21 cellular contexts compared by ENCODE assay signal in genomic region chrX:109533631-109534030, GRCh38. TPM values are rescaled to one million over a fixed set of nuclear protein-coding genes. Genes with fewer than 3 reads are reported as not detected.
DNase-seq lines count a peak whose midpoint lies in the region; ATAC-seq and TF ChIP-seq lines count a peak whose summit lies in the region.
"Had no signal": no experiment of that assay in that cellular context is flagged by ENCODE, and none has a peak within 500 bp of the region (broad histone marks: within the 10 kb centered on the region; RNA-seq: fewer than 3 reads in every experiment).

No MANE protein-coding gene starts in this region.

- H3K9me3 ChIP-seq in BLaER1 treated with 17β-estradiol and CSF1 and Interleukin-3, amounts not matched to agents 10 nM and 100 nM (replicated peaks in 1 of 11) = peaks cover 3 to 17% (median 6%) of the 10 kb centered on the region in 11 experiments; a peak in 12 of 22 replicates
- H3K9me3 ChIP-seq: lower lobe of right lung had no signal

- peaks cover 0 to 37% (median 19%) of the 10 kb centered on the region in 11 experiments; a peak in 18 of 22 replicates for H3K27me3 ChIP-seq in BLaER1 treated with 17β-estradiol and CSF1 and Interleukin-3, amounts not matched to agents 10 nM and 100 nM
- no peaks in the 10 kb centered on the region for H3K27me3 ChIP-seq in mesendoderm (ENCODE audit: insufficient read depth, low read length, poor library complexity)

- no peak overlapping the region for H2BK5ac ChIP-seq in mesendoderm (ENCODE audit: low read length)

- H4K5ac ChIP-seq in mesendoderm (ENCODE audit: low read length) = no peak overlapping the region

- no peak overlapping the region for H3K18ac ChIP-seq in mesendoderm (ENCODE audit: low read length)

- no peak overlapping the region for H2AK5ac ChIP-seq in mesendoderm (ENCODE audit: low read length)

- no peak overlapping the region for H2BK120ac ChIP-seq in mesendoderm (ENCODE audit: low read depth, low read length)

- no peak overlapping the region for H3K9ac ChIP-seq in BLaER1 treated with 17β-estradiol and CSF1 and Interleukin-3, amounts not matched to agents 10 nM and 100 nM
- no peak overlapping the region for H3K9ac ChIP-seq in mesendoderm (ENCODE audit: low read length)

- no peak for ATAC-seq in activated CD4-positive, alpha-beta T cell treated with anti-CD3 and anti-CD28 coated beads for 36 hours
- no peak for ATAC-seq in HG03095 (IDR thresholded peaks at IDR 0.05; ENCODE audit: unreplicated experiment)
- ATAC-seq: GM23338, lower lobe of right lung had no signal

- no peaks in the 10 kb centered on the region for H3K36me3 Mint-ChIP-seq in chondrocyte (ENCODE audit: low read depth)
- no peaks in the 10 kb centered on the region for H3K36me3 Mint-ChIP-seq in activated CD4-positive, alpha-beta T cell treated with anti-CD3 and anti-CD28 coated beads for 36 hours (ENCODE audit: low read depth)
- H3K36me3 Mint-ChIP-seq: activated naive CD4-positive, alpha-beta T cell treated with anti-CD3 and anti-CD28 coated beads, Interleukin-2, amount 10 ng/mL, durations not matched to agents 7 days and 5 days had no signal

- no peaks in the 10 kb centered on the region for H4K20me1 ChIP-seq in BLaER1 treated with 17β-estradiol and CSF1 and Interleukin-3, amounts not matched to agents 10 nM and 100 nM

- H3K27me3 Mint-ChIP-seq in chondrocyte (ENCODE audit: low read depth) = peaks cover 20% of the 10 kb centered on the region
- H3K27me3 Mint-ChIP-seq in activated CD4-positive, alpha-beta T cell treated with anti-CD3 and anti-CD28 coated beads for 36 hours = peaks cover 7% of the 10 kb centered on the region

- peak overlapping the region in 7 of 11 experiments; percentile 1 to 69 (median 36); a peak in 12 of 22 replicates for H3K4me2 ChIP-seq in BLaER1 treated with 17β-estradiol and CSF1 and Interleukin-3, amounts not matched to agents 10 nM and 100 nM
- H3K4me2 ChIP-seq in mesendoderm (ENCODE audit: low read length) = no peak overlapping the region
- H3K4me2 ChIP-seq: GM23338 had no signal

- H3K4ac ChIP-seq in mesendoderm (ENCODE audit: low read depth, low read length) = no peak overlapping the region

- no CpG with 5 or more reads among the region's 2 CpGs for WGBS in mesendoderm (ENCODE audit: extremely low coverage, insufficient coverage, low lambda C conversion rate)

- intact Hi-C loops in activated CD4-positive, alpha-beta T cell treated with anti-CD3 and anti-CD28 coated beads for 36 hours (cut with DNase I, micrococcal nuclease) = loop anchor here (10.0 kb wide), 2 partner anchors 161 to 1439 kb away; partner anchors contain the start of genes ATG4A (in 1 of the 2) and PSMD10 (in 1 of the 2)

- peak overlapping the region; percentile 82 for H3K27ac Mint-ChIP-seq in chondrocyte (ENCODE audit: unreplicated experiment)
- no peak overlapping the region for H3K27ac Mint-ChIP-seq in activated CD4-positive, alpha-beta T cell treated with anti-CD3 and anti-CD28 coated beads for 36 hours
- H3K27ac Mint-ChIP-seq: activated naive CD4-positive, alpha-beta T cell treated with anti-CD3 and anti-CD28 coated beads, Interleukin-2, amount 10 ng/mL, durations not matched to agents 7 days and 5 days; GM23338; nephron progenitor cell had no signal

- peaks cover 4% of the 10 kb centered on the region for H3K9me3 Mint-ChIP-seq in chondrocyte (ENCODE audit: low read depth)
- H3K9me3 Mint-ChIP-seq in activated CD4-positive, alpha-beta T cell treated with anti-CD3 and anti-CD28 coated beads for 36 hours (ENCODE audit: low read depth) = no peaks in the 10 kb centered on the region
- H3K9me3 Mint-ChIP-seq: activated naive CD4-positive, alpha-beta T cell treated with anti-CD3 and anti-CD28 coated beads, Interleukin-2, amount 10 ng/mL, durations not matched to agents 7 days and 5 days; GM23338 had no signal

- no peak overlapping the region for H4K8ac ChIP-seq in mesendoderm (ENCODE audit: low read depth, low read length)

- no peaks in the 10 kb centered on the region for H3K79me2 ChIP-seq in mesendoderm (ENCODE audit: control insufficient read depth, insufficient read depth, low read length)

- H3K56ac ChIP-seq in mesendoderm (ENCODE audit: low read length) = no peak overlapping the region

- H3K79me1 ChIP-seq in mesendoderm (ENCODE audit: low read length) = no peaks in the 10 kb centered on the region

- CTCF ChIA-PET in activated CD4-positive, alpha-beta T cell treated with anti-CD3 and anti-CD28 coated beads for 36 hours (lab: Charles Lee) = no interaction called here

- no peak overlapping the region for H3K4me3 ChIP-seq in BLaER1 treated with 17β-estradiol and CSF1 and Interleukin-3, amounts not matched to agents 10 nM and 100 nM
- no peak overlapping the region for H3K4me3 ChIP-seq in mesendoderm (ENCODE audit: low read length)
- H3K4me3 ChIP-seq: GM23338, lower lobe of right lung had no signal

- POLR2A ChIA-PET in activated CD4-positive, alpha-beta T cell treated with anti-CD3 and anti-CD28 coated beads for 36 hours (lab: Charles Lee) = no interaction called here

- peaks cover 24% of the 10 kb centered on the region for H3K4me1 Mint-ChIP-seq in chondrocyte (ENCODE audit: low read depth)
- H3K4me1 Mint-ChIP-seq in activated CD4-positive, alpha-beta T cell treated with anti-CD3 and anti-CD28 coated beads for 36 hours = peaks cover 14% of the 10 kb centered on the region

- no peak for TF ChIP-seq CTCF in chondrocyte (IDR thresholded peaks at IDR 0.05)

- H3K4me3 Mint-ChIP-seq in chondrocyte (ENCODE audit: unreplicated experiment) = no peak overlapping the region
- H3K4me3 Mint-ChIP-seq in activated CD4-positive, alpha-beta T cell treated with anti-CD3 and anti-CD28 coated beads for 36 hours = no peak overlapping the region
- H3K4me3 Mint-ChIP-seq: activated naive CD4-positive, alpha-beta T cell treated with anti-CD3 and anti-CD28 coated beads, Interleukin-2, amount 10 ng/mL, durations not matched to agents 7 days and 5 days; GM23338; nephron progenitor cell had no signal

- peak overlapping the region in 2 of 11 experiments; percentile 39 to 43; a peak in 2 of 22 replicates for H3K27ac ChIP-seq in BLaER1 treated with 17β-estradiol and CSF1 and Interleukin-3, amounts not matched to agents 10 nM and 100 nM
- no peak overlapping the region for H3K27ac ChIP-seq in mesendoderm (ENCODE audit: low read depth, low read length)
- H3K27ac ChIP-seq: lower lobe of right lung had no signal

- no peak overlapping the region for H3K23ac ChIP-seq in mesendoderm (ENCODE audit: low read length)

- no peaks in the 10 kb centered on the region for H3K36me3 ChIP-seq in BLaER1 treated with 17β-estradiol and CSF1 and Interleukin-3, amounts not matched to agents 10 nM and 100 nM
- no peaks in the 10 kb centered on the region for H3K36me3 ChIP-seq in mesendoderm (ENCODE audit: control insufficient read depth, insufficient read depth, low read length)
- H3K36me3 ChIP-seq: lower lobe of right lung had no signal

- H3K4me1 ChIP-seq in BLaER1 treated with 17β-estradiol and CSF1 and Interleukin-3, amounts not matched to agents 10 nM and 100 nM = peaks cover 0 to 21% (median 11%) of the 10 kb centered on the region in 10 experiments; a peak in 12 of 20 replicates
- no peaks in the 10 kb centered on the region for H3K4me1 ChIP-seq in mesendoderm (ENCODE audit: control insufficient read depth, low read depth, low read length)
- H3K4me1 ChIP-seq: lower lobe of right lung had no signal

- DNase-seq in M059J (ENCODE audit: low read depth) = peak; percentile 14
- DNase-seq in chondrocyte (ENCODE audit: low spot score) = no peak
- DNase-seq in glomerular endothelial cell (ENCODE audit: extremely low read depth, low read depth, low spot score) = peak; percentile 36
- no peak for DNase-seq in activated CD4-positive, alpha-beta T cell treated with anti-CD3 and anti-CD28 coated beads for 36 hours
- no peak for DNase-seq in mesendoderm
- DNase-seq in stimulated activated CD4-positive, alpha-beta T cell treated with anti-CD3 and anti-CD28 coated beads, Interleukin-4, amount 100 ng/mL, for 1 hour = no peak
- DNase-seq: activated CD4-positive, alpha-beta T cell treated with anti-CD3 and anti-CD28 coated beads for 1 hour; activated naive CD4-positive, alpha-beta T cell treated with anti-CD3 and anti-CD28 coated beads, Interleukin-2, amount 10 ng/mL, durations not matched to agents 7 days and 5 days; effector memory CD4-positive, alpha-beta T cell; glutamatergic neuron; lower lobe of right lung; NCI-H187 treated with DMSO at 0.1 percent for 48 hours; NCI-H524; nephron progenitor cell; T-helper 9 cell had no signal

- no peak overlapping the region for H2BK15ac ChIP-seq in mesendoderm (replicated peaks; ENCODE audit: low read depth)

RNA-seq across cellular contexts. Expression of gene NXT2, which starts 3.0 kb away (rescaled TPM):
- total RNA-seq in M059J (2014; rRNA removed; shearing (Covaris generic)) = 22.9 and 30.5 TPM in 2 replicates
- 9.5 to 15.8 TPM (median 9.8 TPM) in 3 replicates for total RNA-seq in chondrocyte
- total RNA-seq in glomerular endothelial cell = 2.2 and 2.8 TPM in 2 replicates
- total RNA-seq in activated CD4-positive, alpha-beta T cell treated with anti-CD3 and anti-CD28 coated beads for 36 hours = 10 to 100 TPM; 10.9 to 11.6 TPM
- 12.5 TPM for polyA plus RNA-seq in mesendoderm (2013, experiment 1 of 2)
- 13.3 TPM for polyA plus RNA-seq in mesendoderm (2013, experiment 2 of 2)

RNA-seq across cellular contexts. Expression of gene GUCY2F, which starts 51.7 kb away (rescaled TPM):
- total RNA-seq in M059J (2014; rRNA removed; shearing (Covaris generic)) = not detected in 2 replicates
- total RNA-seq in chondrocyte = not detected in 3 replicates
- total RNA-seq in glomerular endothelial cell = not detected in 2 replicates
- total RNA-seq in activated CD4-positive, alpha-beta T cell treated with anti-CD3 and anti-CD28 coated beads for 36 hours = not detected
- polyA plus RNA-seq in mesendoderm (2013, experiment 1 of 2) = 0.03 TPM
- polyA plus RNA-seq in mesendoderm (2013, experiment 2 of 2) = 0.04 TPM
- total RNA-seq: G401, SK-MEL-5 had no signal
- polyA plus RNA-seq: immature natural killer cell had no signal

Comparison
In these comparisons a context has a peak if more than half of its experiments do, and no peak if none do; other contexts are left out.
1. DNase-seq: peak in M059J (single experiment) and glomerular endothelial cell (single experiment); none in chondrocyte (single experiment), activated CD4-positive, alpha-beta T cell treated with anti-CD3 and anti-CD28 coated beads for 36 hours (single experiment), mesendoderm (single experiment) and stimulated activated CD4-positive, alpha-beta T cell treated with anti-CD3 and anti-CD28 coated beads, Interleukin-4, amount 100 ng/mL, for 1 hour (single experiment).